ENCODE assay signal across 9 cellular contexts in genomic region chr7:5689118-5689517, GRCh38.
A peak's percentile ranks its signal among the peaks of the same experiment; 100 is the strongest.
DNase-seq lines count a peak whose midpoint lies in the region; ATAC-seq, FAIRE-seq and TF ChIP-seq lines count a peak whose summit lies in the region.
"Had no signal": no experiment of that assay in that cellular context is flagged by ENCODE, and none has a peak within 500 bp of the region (broad histone marks: within the 10 kb centered on the region; RNA-seq: fewer than 3 reads in every experiment).

No MANE protein-coding gene starts in this region.

- H3K36me3 Mint-ChIP-seq in astrocyte (ENCODE audit: low read depth, unreplicated experiment) (peaks cover 22% of the 10 kb centered on the region), nephron (ENCODE audit: low read depth) (peaks cover 12% of the 10 kb centered on the region), neural progenitor cell (peaks cover 8% of the 10 kb centered on the region)

- H3K27ac ChIP-seq in right atrium auricular region (peak overlapping the region; percentile 87 to 93), astrocyte (ENCODE audit: low read depth, low read length) (peak overlapping the region; percentile 35), neural progenitor cell (no peak overlapping the region)
- H3K27ac ChIP-seq: C4-2B had no signal

- H3K4me2 ChIP-seq in astrocyte (ENCODE audit: low read length) = peak overlapping the region; percentile 43
- H3K4me2 ChIP-seq in neural progenitor cell = no peak overlapping the region

- no peak for DNase-seq in right atrium auricular region (ENCODE audit: low spot score)
- DNase-seq in left ventricle myocardium superior = no peak
- no peak for DNase-seq in astrocyte (ENCODE audit: low read depth)
- no peak for DNase-seq in KBM-7
- DNase-seq in neural progenitor cell (ENCODE audit: low spot score) = no peak
- no peak for DNase-seq in NCI-H226

- in situ Hi-C loops in KBM-7 (cut with MboI; ENCODE audit: low pct_unique_long_range_greater_than_20kb, low sequenced_read_pairs) = no loop called here

- intact Hi-C loops in left ventricle myocardium superior (cut with micrococcal nuclease) = no loop called here

- H3K4me1 Mint-ChIP-seq in astrocyte (ENCODE audit: low read depth, unreplicated experiment) = peaks cover 59% of the 10 kb centered on the region
- peaks cover 68% of the 10 kb centered on the region for H3K4me1 Mint-ChIP-seq in nephron
- peaks cover 39% of the 10 kb centered on the region for H3K4me1 Mint-ChIP-seq in neural progenitor cell

- no peak overlapping the region for H3K4me3 ChIP-seq in right atrium auricular region
- H3K4me3 ChIP-seq in astrocyte (ENCODE audit: insufficient read depth, low read depth, low read length) = no peak overlapping the region
- no peak overlapping the region for H3K4me3 ChIP-seq in neural progenitor cell

- peaks cover 48% of the 10 kb centered on the region for H3K79me2 ChIP-seq in astrocyte (ENCODE audit: insufficient read depth, low read length)
- H3K79me2 ChIP-seq in neural progenitor cell (ENCODE audit: low read depth) = no peaks in the 10 kb centered on the region

- TF ChIP-seq POLR2A in GM18505 (IDR thresholded peaks at IDR 0.05; ENCODE audit: borderline replicate concordance, extremely low read depth, insufficient read depth, insufficient read length) = no peak

- H3K4me3 Mint-ChIP-seq in astrocyte (ENCODE audit: unreplicated experiment) (peak overlapping the region; percentile 6), nephron (no peak overlapping the region), neural progenitor cell (no peak overlapping the region)

- no peaks in the 10 kb centered on the region for H3F3A ChIP-seq in neural progenitor cell (ENCODE audit: low read depth)

- no peaks in the 10 kb centered on the region for H3K27me3 ChIP-seq in right atrium auricular region
- H3K27me3 ChIP-seq in astrocyte (ENCODE audit: insufficient read depth, low read length) = no peaks in the 10 kb centered on the region
- H3K27me3 ChIP-seq in neural progenitor cell = no peaks in the 10 kb centered on the region

- H3K27ac Mint-ChIP-seq in astrocyte (ENCODE audit: unreplicated experiment) (peak overlapping the region; percentile 10), nephron (peak overlapping the region; percentile 50 to 76 (median 62)), neural progenitor cell (no peak overlapping the region)

- ATAC-seq in left ventricle myocardium superior (no peak), GM18505 (IDR thresholded peaks at IDR 0.05; ENCODE audit: unreplicated experiment) (no peak)

- H3K9me3 Mint-ChIP-seq in astrocyte (ENCODE audit: unreplicated experiment) (no peaks in the 10 kb centered on the region), nephron (no peaks in the 10 kb centered on the region), neural progenitor cell (no peaks in the 10 kb centered on the region)

- no peak for TF ChIP-seq CTCF in right atrium auricular region (IDR thresholded peaks at IDR 0.05)
- no peak for TF ChIP-seq CTCF in astrocyte (IDR thresholded peaks at IDR 0.05; ENCODE audit: insufficient read depth, low read depth, low read length)
- no peak for TF ChIP-seq CTCF in nephron (IDR thresholded peaks at IDR 0.05; ENCODE audit: unreplicated experiment in 3 of 3)
- TF ChIP-seq CTCF in neural progenitor cell (IDR thresholded peaks at IDR 0.05) = no peak

- no peaks in the 10 kb centered on the region for H3K27me3 Mint-ChIP-seq in astrocyte (ENCODE audit: low read depth, unreplicated experiment)
- no peaks in the 10 kb centered on the region for H3K27me3 Mint-ChIP-seq in nephron (ENCODE audit: low read depth)
- H3K27me3 Mint-ChIP-seq in neural progenitor cell (ENCODE audit: insufficient read depth, low read depth) = no peaks in the 10 kb centered on the region

- no peak for FAIRE-seq in astrocyte (lab: Jason Lieb, UNC)

- H2AFZ ChIP-seq in astrocyte (ENCODE audit: low read depth, low read length) (no peak overlapping the region), neural progenitor cell (replicated peaks) (no peak overlapping the region)

- peaks cover 23% of the 10 kb centered on the region for H3K36me3 ChIP-seq in right atrium auricular region
- peaks cover 13% of the 10 kb centered on the region for H3K36me3 ChIP-seq in astrocyte (ENCODE audit: insufficient read depth, low read length)
- H3K36me3 ChIP-seq in neural progenitor cell = no peaks in the 10 kb centered on the region

- peak overlapping the region; percentile 41 for H3K9ac ChIP-seq in astrocyte (ENCODE audit: low read length)
- no peak overlapping the region for H3K9ac ChIP-seq in neural progenitor cell

- H3K9me3 ChIP-seq in right atrium auricular region (no peaks in the 10 kb centered on the region), astrocyte (ENCODE audit: insufficient read depth, low read depth, low read length) (no peaks in the 10 kb centered on the region), neural progenitor cell (ENCODE audit: low read depth) (no peaks in the 10 kb centered on the region)

- peaks cover 0 to 87% of the 10 kb centered on the region in 2 donors for H3K4me1 ChIP-seq in right atrium auricular region
- peaks cover 48% of the 10 kb centered on the region for H3K4me1 ChIP-seq in astrocyte (ENCODE audit: insufficient read depth, low read length)
- H3K4me1 ChIP-seq in neural progenitor cell = peaks cover 8% of the 10 kb centered on the region

- H4K20me1 ChIP-seq in astrocyte (ENCODE audit: insufficient read depth, low read length) (no peaks in the 10 kb centered on the region), neural progenitor cell (ENCODE audit: low read depth) (peaks cover 23% of the 10 kb centered on the region)
